ENCODE assay signal across 9 cellular contexts in the genomic region with DNA sequence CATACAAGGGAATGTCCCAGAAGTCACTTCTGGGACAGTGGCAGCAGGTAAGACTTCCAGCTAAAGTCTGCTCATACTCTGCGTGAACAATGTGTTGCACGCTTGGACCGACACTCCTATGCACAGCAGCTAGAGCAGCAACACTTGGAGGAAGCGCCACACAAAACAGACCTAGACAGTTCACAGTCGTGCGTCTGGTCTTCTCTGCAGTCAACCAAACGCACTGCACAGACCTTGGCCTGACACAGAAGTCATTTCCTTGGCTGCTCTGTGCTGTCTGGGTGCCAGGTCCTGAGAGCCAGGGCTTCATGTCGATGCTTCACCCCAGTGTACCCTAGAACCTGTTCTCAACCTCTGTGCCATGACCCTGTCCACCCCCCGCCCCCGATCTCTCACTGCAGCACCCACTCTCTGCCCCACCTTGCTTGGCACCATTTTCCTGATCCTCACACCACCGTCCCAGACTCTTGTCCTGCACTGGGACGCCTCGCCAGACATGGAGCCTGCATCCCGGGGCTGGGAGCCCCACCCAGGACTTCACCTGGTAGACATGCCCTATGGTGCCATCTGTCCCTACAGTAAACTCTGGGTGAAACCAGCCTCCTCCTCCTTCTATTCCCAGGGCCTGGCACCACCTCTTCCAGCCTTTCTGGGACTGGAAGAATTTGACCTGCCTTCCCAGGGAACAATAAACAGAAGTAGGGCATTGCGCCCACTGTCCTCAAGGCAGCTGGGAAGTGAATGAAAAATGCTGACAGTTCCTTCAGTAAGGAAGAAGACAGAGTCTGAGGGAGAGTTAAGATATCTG. TPM values are rescaled to one million over a fixed set of nuclear protein-coding genes. Genes with fewer than 3 reads are reported as not detected.
A peak's percentile ranks its signal among the peaks of the same experiment; 100 is the strongest.
DNase-seq lines count a peak whose midpoint lies in the region; ATAC-seq, FAIRE-seq and TF ChIP-seq lines count a peak whose summit lies in the region.
"Had no signal": no experiment of that assay in that cellular context is flagged by ENCODE, and none has a peak within 500 bp of the region (broad histone marks: within the 10 kb centered on the region; RNA-seq: fewer than 3 reads in every experiment).

No MANE protein-coding gene starts in this region.

- no peak overlapping the region for H2AFZ ChIP-seq in H1 (ENCODE audit: low read length)

- CTCF ChIA-PET in CD4-positive, alpha-beta T cell (lab: Charles Lee) = interaction anchor here (1.2 to 3.2 kb wide), 2 partner anchors 9 to 76 kb away, joined by 4 to 8 read pairs; no protein-coding TSS in a partner anchor
- CTCF ChIA-PET in H1 (lab: Charles Lee; ENCODE audit: partially characterized antibody) = interaction anchor here (0.6 to 1.2 kb wide), 3 partner anchors 29 to 76 kb away, joined by 3 to 4 read pairs (median 4); no protein-coding TSS in a partner anchor

- H2AK5ac ChIP-seq in H1 (ENCODE audit: low read depth, low read length) = no peak overlapping the region

- no peak for TF ChIP-seq EP300 in H1 (IDR thresholded peaks at IDR 0.05; ENCODE audit: borderline replicate concordance in 1 of 2, low read depth in 2 of 2, low read length in 2 of 2)

- no peak overlapping the region for H3K4ac ChIP-seq in H1 (replicated peaks; ENCODE audit: insufficient read length, low read depth, low read length)

- H3K18ac ChIP-seq in H1 (ENCODE audit: extremely low read depth, low read length) = no peak overlapping the region

- no peak overlapping the region for H3K56ac ChIP-seq in H1 (replicated peaks; ENCODE audit: insufficient read length, low read depth, low read length)

- TF ChIP-seq CTCF in CD4-positive, alpha-beta T cell (IDR thresholded peaks at IDR 0.05) = no peak
- TF ChIP-seq CTCF in H1 (IDR thresholded peaks at IDR 0.05; ENCODE audit: control extremely low read depth in 1 of 3, insufficient read depth in 1 of 3, low read depth in 1 of 3, low read length in 3 of 3) = no peak
- no peak for TF ChIP-seq CTCF in psoas muscle (IDR thresholded peaks at IDR 0.05)

- no peak for TF ChIP-seq RAD21 in H1 (IDR thresholded peaks at IDR 0.05 in 1 of 2, conservative IDR thresholded peaks at IDR 0.05 in 1 of 2; ENCODE audit: low read depth in 2 of 2, low read length in 2 of 2)

- no peaks in the 10 kb centered on the region for H3K79me2 ChIP-seq in H1 (ENCODE audit: control insufficient read depth in 1 of 2, insufficient read depth in 2 of 2, low read length in 2 of 2)

- WGBS in H1 (ENCODE audit: extremely low coverage in 1 of 2, insufficient coverage in 1 of 2, insufficient read length in 1 of 2, insufficient replicate concordance in 2 of 2, low coverage in 1 of 2, low lambda C conversion rate in 2 of 2, missing lambda C conversion rate in 1 of 2), 2 experiments = 88% methylated on average over 15 of the region's 15 CpGs; no CpG with 5 or more reads in 1 of the 2 experiments
- WGBS in psoas muscle, 3 donors = 50 to 65% (median 55%) methylated on average over 15 of the region's 15 CpGs

- peaks cover 12% of the 10 kb centered on the region; the same call in 1 of the 2 replicates for H3K23me2 ChIP-seq in H1 (ENCODE audit: low read depth, low read length)

- no peak overlapping the region for H4K5ac ChIP-seq in H1 (ENCODE audit: insufficient read length, low read depth, low read length)

- peak overlapping the region; percentile 71; the same call in 1 of the 2 replicates for H2BK12ac ChIP-seq in H1 (ENCODE audit: low read depth, low read length)

- peak overlapping the region; percentile 93 for H3K27ac Mint-ChIP-seq in CD4-positive, alpha-beta T cell

- no peak overlapping the region for H4K91ac ChIP-seq in H1 (replicated peaks; ENCODE audit: insufficient read length, low read length)

- no peak overlapping the region for H2BK5ac ChIP-seq in H1 (ENCODE audit: low read depth, low read length)

- no peak overlapping the region; a peak in 1 of 7 replicates for H3K9ac ChIP-seq in H1 (replicated peaks in 1 of 4; ENCODE audit: extremely low read depth in 1 of 4, low read depth in 3 of 4, low read length in 3 of 4)

- no peaks in the 10 kb centered on the region for H3K9me3 ChIP-seq in CD4-positive, alpha-beta T cell (ENCODE audit: control insufficient read depth, low read length)
- H3K9me3 ChIP-seq in H1 (ENCODE audit: insufficient read depth in 2 of 2, low read depth in 1 of 2, low read length in 1 of 2) = no peaks in the 10 kb centered on the region
- no peaks in the 10 kb centered on the region for H3K9me3 ChIP-seq in psoas muscle

- H2BK15ac ChIP-seq in H1 (ENCODE audit: low read length) = no peak overlapping the region

- H3K4me1 Mint-ChIP-seq in CD4-positive, alpha-beta T cell (ENCODE audit: low read depth) = peaks cover 75% of the 10 kb centered on the region

- no peaks in the 10 kb centered on the region for H3K27me3 ChIP-seq in CD4-positive, alpha-beta T cell (ENCODE audit: control insufficient read depth, insufficient read depth, low read length)
- H3K27me3 ChIP-seq in H1 (replicated peaks in 1 of 4; ENCODE audit: control insufficient read depth in 3 of 4, extremely low read depth in 1 of 4, insufficient read depth in 3 of 4, low read length in 3 of 4) (peaks cover 7 to 39% (median 34%) of the 10 kb centered on the region in 4 experiments), psoas muscle (ENCODE audit: insufficient read depth in 3 of 3, low read length in 2 of 3) (peaks cover 0 to 15% (median 2%) of the 10 kb centered on the region in 3 donors)

- no peak overlapping the region for H4K8ac ChIP-seq in H1 (ENCODE audit: extremely low read depth, insufficient read depth, low read length)

- H2BK120ac ChIP-seq in H1 (replicated peaks; ENCODE audit: low read depth, low read length) = no peak overlapping the region

- ATAC-seq in CD4-positive, alpha-beta T cell (ENCODE audit: poor library complexity) = peak; percentile 72
- ATAC-seq in psoas muscle (peak in 3 of 4 donors; percentile 24 to 46 (median 39)), GM21717 (IDR thresholded peaks at IDR 0.05; ENCODE audit: unreplicated experiment) (no peak), GM18867 (IDR thresholded peaks at IDR 0.05; ENCODE audit: unreplicated experiment) (no peak), HG03097 (IDR thresholded peaks at IDR 0.05; ENCODE audit: low FRiP score, unreplicated experiment) (no peak)

- FAIRE-seq in H1 (lab: Jason Lieb, UNC) = no peak

- H3K4me3 ChIP-seq in H1 (ENCODE audit: extremely low read depth in 1 of 4, insufficient read depth in 2 of 4, low read depth in 3 of 4, low read length in 4 of 4) (no peak overlapping the region), psoas muscle (peak overlapping the region; percentile 67)

- H3K79me1 ChIP-seq in H1 (ENCODE audit: low read depth, low read length) = no peaks in the 10 kb centered on the region

- H3K4me2 ChIP-seq in H1 (ENCODE audit: insufficient read depth in 1 of 2, low read depth in 2 of 2, low read length in 2 of 2) = no peak overlapping the region

- no peak overlapping the region for H3K23ac ChIP-seq in H1 (ENCODE audit: insufficient read length)

- peaks cover 0 to 13% (median 8%) of the 10 kb centered on the region in 4 experiments; a peak in 6 of 7 replicates for H3K4me1 ChIP-seq in H1 (replicated peaks in 1 of 4; ENCODE audit: control insufficient read depth in 3 of 4, insufficient read depth in 4 of 4, low read length in 3 of 4)
- peaks cover 19% of the 10 kb centered on the region for H3K4me1 ChIP-seq in psoas muscle

- no peaks in the 10 kb centered on the region for H3K9me3 Mint-ChIP-seq in CD4-positive, alpha-beta T cell

- H3K14ac ChIP-seq in H1 (ENCODE audit: insufficient read length) = no peak overlapping the region

- no peak for TF ChIP-seq POLR2A in H1 (IDR thresholded peaks at IDR 0.05; ENCODE audit: control extremely low read depth in 1 of 2, low read depth in 2 of 2, low read length in 2 of 2)

- H3K4me3 Mint-ChIP-seq in CD4-positive, alpha-beta T cell = peak overlapping the region; percentile 96

- POLR2A ChIA-PET in CD4-positive, alpha-beta T cell (lab: Charles Lee) = interaction anchor here (1.0 to 5.9 kb wide), 6 partner anchors 12 to 904 kb away, joined by 4 to 127 read pairs (median 14); no protein-coding TSS in a partner anchor
- POLR2A ChIA-PET in H1 (lab: Charles Lee; ENCODE audit: partially characterized antibody) = no interaction called here

- no peak overlapping the region for H2BK20ac ChIP-seq in H1 (ENCODE audit: low read length)

- H3K36me3 ChIP-seq in H1 (ENCODE audit: control insufficient read depth in 2 of 4, insufficient read depth in 4 of 4, low read length in 3 of 4) (no peaks in the 10 kb centered on the region), psoas muscle (ENCODE audit: insufficient read depth in 1 of 2, low read depth in 1 of 2) (no peaks in the 10 kb centered on the region)

- peaks cover 62% of the 10 kb centered on the region for H3K36me3 Mint-ChIP-seq in CD4-positive, alpha-beta T cell (ENCODE audit: low read depth)

- peak; percentile 50 to 71 (median 60) for DNase-seq in CD4-positive, alpha-beta T cell
- DNase-seq in activated CD4-positive, alpha-beta T cell treated with anti-CD3 and anti-CD28 coated beads, Interleukin-2, amount 50 U/mL, for 4 hours = peak; percentile 28 to 36
- no peak for DNase-seq in H1 (ENCODE audit: low read depth in 1 of 2, low spot score in 2 of 2)
- no peak for DNase-seq in psoas muscle
- DNase-seq in OCI-M2 (lab: John Stamatoyannopoulos, UW; ENCODE audit: unreplicated experiment) = no peak
- DNase-seq: GF-D8 had no signal

- no peaks in the 10 kb centered on the region for H3K27me3 Mint-ChIP-seq in CD4-positive, alpha-beta T cell

- H4K20me1 ChIP-seq in H1 (replicated peaks in 1 of 2; ENCODE audit: control insufficient read depth in 1 of 2, insufficient read depth in 2 of 2, low read length in 2 of 2) = no peaks in the 10 kb centered on the region

- peak overlapping the region; percentile 86 for H3K27ac ChIP-seq in CD4-positive, alpha-beta T cell (ENCODE audit: low read depth, low read length)
- no peak overlapping the region for H3K27ac ChIP-seq in H1 (ENCODE audit: low read depth, low read length)
- no peak overlapping the region for H3K27ac ChIP-seq in psoas muscle

- intact Hi-C loops in CD4-positive, alpha-beta T cell (cut with DNase I, micrococcal nuclease) = loop anchor here (1.0 to 10.0 kb wide), 8 partner anchors 10 to 222 kb away; no protein-coding TSS in a partner anchor
- intact Hi-C loops in psoas muscle (cut with DNase I) = loop anchor here in 1 of 2 donors (10.0 kb wide), 1 partner anchor 45 kb away; no protein-coding TSS in a partner anchor

TF ChIP-seq in H1, 55 proteins besides CTCF, POLR2A, EP300 and RAD21 (continues in another document):
- no peak for TF ChIP-seq EZH2 (IDR thresholded peaks at IDR 0.05; ENCODE audit: low read depth, low read length, severe bottlenecking)

RNA-seq across cellular contexts. Expression of gene ATP10A, which starts 3.1 kb away (rescaled TPM):
- 10 to 100 TPM; 30.0 to 30.4 TPM for total RNA-seq in CD4-positive, alpha-beta T cell
- 2.8 and 3.4 TPM in 2 replicates for total RNA-seq in H1 (2021; fragmentation: NEBNext Ultra II Directional; extraction: Animal tissue kit (Norgen Biotek cat#: 25700))
- polyA plus RNA-seq in H1 (2011; rRNA removed) (1.4 and 2.0 TPM in 2 replicates), psoas muscle (under 1 TPM; 0.08 to 0.60 (median 0.14) TPM)
- 1.5 TPM for polyA plus RNA-seq in H1 (2011; cell fraction: cytosol; rRNA removed)
- 2.8 TPM for polyA plus RNA-seq in H1 (2011; cell fraction: nucleus; rRNA removed)
- polyA plus RNA-seq in H1 (2012, experiment 1 of 2) = 2.0 to 2.7 TPM (median 2.5 TPM) in 4 replicates
- 1.3 TPM for polyA plus RNA-seq in H1 (2012, experiment 2 of 2)
- 1.7 TPM for polyA plus RNA-seq in H1 (2013, experiment 1 of 2)
- 1.8 TPM for polyA plus RNA-seq in H1 (2013, experiment 2 of 2)
- 4.0 and 4.1 TPM in 2 replicates for polyA minus RNA-seq in H1 (2011; rRNA and poly(A)+ RNA removed)
- 2.3 TPM for polyA minus RNA-seq in H1 (2011; cell fraction: cytosol; rRNA and poly(A)+ RNA removed)
- 3.2 TPM for polyA minus RNA-seq in H1 (2011; cell fraction: nucleus; rRNA and poly(A)+ RNA removed)
- under 1 TPM; 0.27 to 0.59 (median 0.44) TPM for total RNA-seq in psoas muscle

Comparison
In these comparisons a context has a peak if more than half of its experiments do, and no peak if none do; other contexts are left out.
1. ATAC-seq: peak in CD4-positive, alpha-beta T cell (single experiment) and psoas muscle (3 of 4); none in GM21717 (single experiment), GM18867 (single experiment) and HG03097 (single experiment).
2. DNase-seq: peak in CD4-positive, alpha-beta T cell (10 of 10) and activated CD4-positive, alpha-beta T cell treated with anti-CD3 and anti-CD28 coated beads, Interleukin-2, amount 50 U/mL, for 4 hours (2 of 2); none in H1 (0 of 2), psoas muscle (0 of 2) and OCI-M2 (single experiment).